ENCODE assay signal across 8 cellular contexts in genomic region chr17:76072149-76072858, GRCh38. TPM values are rescaled to one million over a fixed set of nuclear protein-coding genes. Genes with fewer than 3 reads are reported as not detected.
A peak's percentile ranks its signal among the peaks of the same experiment; 100 is the strongest.
DNase-seq lines count a peak whose midpoint lies in the region; ATAC-seq and TF ChIP-seq lines count a peak whose summit lies in the region.

Gene SRP68 (minus strand): TSS chr17:76072517. CDS start chr17:76072491, 26 bp downstream.

- WGBS in trophoblast cell (ENCODE audit: extremely low coverage, insufficient coverage, insufficient read length), result no CpG with 5 or more reads among the region's 57 CpGs
- 0 to 1% methylated on average over 38 to 39 of the region's 57 CpGs for WGBS in tibial nerve, 2 donors

- H2BK5ac ChIP-seq in trophoblast cell (ENCODE audit: low read depth, low read length, poor library complexity), result peak within 1 kb of the TSS; percentile 54

- peak within 1 kb of the TSS; percentile 84 for H3K4ac ChIP-seq in trophoblast cell (ENCODE audit: low read depth, low read length)

- H3K14ac ChIP-seq in trophoblast cell (ENCODE audit: low read length), result peak within 1 kb of the TSS; percentile 86

- peaks cover 10% of the 10 kb centered on the region for H3K79me1 ChIP-seq in trophoblast cell (ENCODE audit: low read length)

- peak; percentile 38 to 64 for TF ChIP-seq POLR2A in tibial nerve (IDR thresholded peaks at IDR 0.05)

- H3K18ac ChIP-seq in trophoblast cell (ENCODE audit: low read length), result peak within 1 kb of the TSS; percentile 74

- peaks cover 16% of the 10 kb centered on the region for H3K4me1 ChIP-seq in adipocyte (ENCODE audit: control insufficient read depth, insufficient read depth, low read length)
- peaks cover 16% of the 10 kb centered on the region for H3K4me1 ChIP-seq in cardiac muscle cell (ENCODE audit: low read depth)
- H3K4me1 ChIP-seq in trophoblast cell (ENCODE audit: control insufficient read depth in 1 of 2, insufficient read depth in 2 of 2, low read length in 2 of 2), result peaks cover 7 to 9% of the 10 kb centered on the region in 2 experiments
- peaks cover 0 to 74% (median 45%) of the 10 kb centered on the region in 4 donors for H3K4me1 ChIP-seq in tibial nerve

- DNase-seq in NCI-H1417 (lab: John Stamatoyannopoulos, UW) (peak; percentile 88 to 93 (median 90)), T follicular helper cell (ENCODE audit: low read depth) (peak; percentile 65), adipocyte (ENCODE audit: low read depth) (peak; percentile 97), cardiac muscle cell (ENCODE audit: low read depth in 1 of 2, low spot score in 1 of 2) (peak; percentile 95 to 96), trophoblast cell (peak; percentile 93 to 94), tibial nerve (ENCODE audit: low spot score in 2 of 2) (peak; percentile 80 to 83)

- H3K27me3 ChIP-seq in adipocyte (replicated peaks; ENCODE audit: control insufficient read depth, insufficient read depth, low read length) (peaks cover 29% of the 10 kb centered on the region), cardiac muscle cell (peaks cover 40% of the 10 kb centered on the region), trophoblast cell (ENCODE audit: insufficient read depth, low read length) (peaks cover 38% of the 10 kb centered on the region), tibial nerve (peaks cover 0 to 40% of the 10 kb centered on the region in 2 donors)

- H4K8ac ChIP-seq in trophoblast cell (ENCODE audit: low read depth, low read length), result peak within 1 kb of the TSS; percentile 92

- H3K36me3 ChIP-seq in adipocyte (ENCODE audit: control insufficient read depth, insufficient read depth, low read length, severe bottlenecking) (peaks cover 12% of the 10 kb centered on the region), cardiac muscle cell (peaks cover 6% of the 10 kb centered on the region), trophoblast cell (ENCODE audit: control insufficient read depth in 1 of 2, insufficient read depth in 2 of 2, low read length in 2 of 2) (peaks cover 15% of the 10 kb centered on the region in 2 experiments), tibial nerve (peaks cover 0 to 27% (median 6%) of the 10 kb centered on the region in 3 donors)

- TF ChIP-seq EP300 in tibial nerve (IDR thresholded peaks at IDR 0.05), result peak in 1 of 2 donors; percentile 90

- H3K27ac ChIP-seq in cardiac muscle cell (peak within 1 kb of the TSS; percentile 78), trophoblast cell (ENCODE audit: low read depth, low read length) (no peak within 1 kb of the TSS), tibial nerve (peak within 1 kb of the TSS in 3 of 4 donors; percentile 78 to 85 (median 84))

- peak within 1 kb of the TSS; percentile 95 for H2AFZ ChIP-seq in trophoblast cell (ENCODE audit: insufficient read depth, low read length, poor library complexity)

- ATAC-seq in HG02623 (IDR thresholded peaks at IDR 0.05; ENCODE audit: unreplicated experiment), result peak; percentile 89

- H2BK120ac ChIP-seq in trophoblast cell (ENCODE audit: insufficient read depth, low read length, poor library complexity), result peak within 1 kb of the TSS; percentile 35

- peak within 1 kb of the TSS; percentile 7 for H3K23ac ChIP-seq in trophoblast cell (ENCODE audit: low read length)

- no peaks in the 10 kb centered on the region for H3K9me3 ChIP-seq in adipocyte (ENCODE audit: control insufficient read depth, low read length)
- no peaks in the 10 kb centered on the region for H3K9me3 ChIP-seq in cardiac muscle cell (ENCODE audit: low read depth)
- peaks cover 16% of the 10 kb centered on the region for H3K9me3 ChIP-seq in trophoblast cell (ENCODE audit: insufficient read depth, low read depth, low read length)
- no peaks in the 10 kb centered on the region for H3K9me3 ChIP-seq in tibial nerve

- H3K9ac ChIP-seq in adipocyte (ENCODE audit: low read length), result peak within 1 kb of the TSS; percentile 90
- H3K9ac ChIP-seq in trophoblast cell (ENCODE audit: low read length), result peak within 1 kb of the TSS; percentile 97

- peak within 1 kb of the TSS; percentile 85 for H4K12ac ChIP-seq in trophoblast cell (ENCODE audit: low read depth, low read length)

- H2BK12ac ChIP-seq in trophoblast cell (ENCODE audit: low read length), result peak within 1 kb of the TSS; percentile 1

- peak within 1 kb of the TSS; percentile 95 for H3K4me2 ChIP-seq in trophoblast cell (ENCODE audit: low read length)

- peak within 1 kb of the TSS; percentile 91 for H2AK5ac ChIP-seq in trophoblast cell (ENCODE audit: low read length)

- peaks cover 9% of the 10 kb centered on the region for H3K79me2 ChIP-seq in trophoblast cell (ENCODE audit: control insufficient read depth, insufficient read depth, low read length, poor library complexity)

- peak within 1 kb of the TSS; percentile 93 for H3K4me3 ChIP-seq in GM08714 (ENCODE audit: low read length)
- H3K4me3 ChIP-seq in adipocyte (ENCODE audit: low read length), result peak within 1 kb of the TSS; percentile 92
- H3K4me3 ChIP-seq in cardiac muscle cell, result peak within 1 kb of the TSS; percentile 69
- peak within 1 kb of the TSS; percentile 91 for H3K4me3 ChIP-seq in trophoblast cell (ENCODE audit: low read depth, low read length)
- H3K4me3 ChIP-seq in tibial nerve, result peak within 1 kb of the TSS; percentile 54 to 73 (median 64)

- peak within 1 kb of the TSS; percentile 56 for H4K91ac ChIP-seq in trophoblast cell (ENCODE audit: low read depth, low read length)

- TF ChIP-seq CTCF in cardiac muscle cell (IDR thresholded peaks at IDR 0.05; ENCODE audit: low read depth, low read length) (no peak), tibial nerve (IDR thresholded peaks at IDR 0.05) (peak in 1 of 5 experiments; percentile 33)

RNA-seq across cellular contexts. Expression of gene SRP68, which starts in this region (rescaled TPM):
- total RNA-seq in cardiac muscle cell (33.4 and 55.4 TPM in 2 replicates), tibial nerve (10 to 100 TPM; 51.5 to 58.6 (median 53.5) TPM)
- polyA plus RNA-seq in cardiac muscle cell, result 103 and 123 TPM in 2 replicates
- polyA plus RNA-seq in trophoblast cell (2013), result 81.8 and 83.6 TPM in 2 replicates
